ENCODE assay signal across 8 cellular contexts in genomic region chr5:163347671-163348070, GRCh38.
A peak's percentile ranks its signal among the peaks of the same experiment; 100 is the strongest.
DNase-seq lines count a peak whose midpoint lies in the region; ATAC-seq and TF ChIP-seq lines count a peak whose summit lies in the region.

No MANE protein-coding gene starts in this region.

- ATAC-seq in GM18909 (IDR thresholded peaks at IDR 0.05; ENCODE audit: poor library complexity, unreplicated experiment) (peak; percentile 81), HG03378 (IDR thresholded peaks at IDR 0.05; ENCODE audit: unreplicated experiment) (peak; percentile 78)

- H3K4me2 ChIP-seq in OCI-LY3 (ENCODE audit: low read length): no peak overlapping the region

- peak; percentile 88 for TF ChIP-seq CTCF in OCI-LY3 (IDR thresholded peaks at IDR 0.05; ENCODE audit: low read depth, low read length)

- H3K36me3 ChIP-seq in OCI-LY3 (replicated peaks; ENCODE audit: low read depth, low read length): no peaks in the 10 kb centered on the region

- H3K9ac ChIP-seq in OCI-LY3 (ENCODE audit: low read length): no peak overlapping the region

- no peaks in the 10 kb centered on the region for H4K20me1 ChIP-seq in OCI-LY3 (ENCODE audit: insufficient read depth, low read length)

- no peak overlapping the region for H2AFZ ChIP-seq in OCI-LY3 (ENCODE audit: low read depth, low read length)

- H3K4me3 ChIP-seq in OCI-LY3 (ENCODE audit: low read length): no peak overlapping the region

- DNase-seq in COLO829 (ENCODE audit: low spot score) (peak; percentile 38), glomerular visceral epithelial cell (ENCODE audit: extremely low spot score) (peak; percentile 59), putamen (ENCODE audit: low spot score) (peak; percentile 57), NCI-H128 (lab: John Stamatoyannopoulos, UW; ENCODE audit: unreplicated experiment) (no peak)
- peak; percentile 3 for DNase-seq in activated gamma-delta T cell treated with anti-CD3 and anti-CD28 coated beads, Interleukin-2, amount 50 U/mL, for 16 hours (ENCODE audit: low read depth)

- H3K79me2 ChIP-seq in OCI-LY3 (ENCODE audit: low read length): no peaks in the 10 kb centered on the region

- H3K27ac ChIP-seq in OCI-LY3 (ENCODE audit: low read length): no peak overlapping the region

- H3K27me3 ChIP-seq in OCI-LY3 (ENCODE audit: low read depth, low read length): peaks cover 6% of the 10 kb centered on the region

- 0 out of 2 replicates have a peak, but pooled peaks cover 2% of the 10 kb centered on the region for H3K4me1 ChIP-seq in OCI-LY3 (ENCODE audit: low read length)

- no peaks in the 10 kb centered on the region for H3K9me3 ChIP-seq in OCI-LY3 (ENCODE audit: insufficient read depth, low read length)
